Comparison of ENCODE assay signal across 31 cellular contexts in genomic region chr1:67294836-67295622, GRCh38. TPM values are rescaled to one million over a fixed set of nuclear protein-coding genes. Genes with fewer than 3 reads are reported as not detected.
DNase-seq lines count a peak whose midpoint lies in the region; ATAC-seq, FAIRE-seq and TF ChIP-seq lines count a peak whose summit lies in the region.
"Had no signal": no experiment of that assay in that cellular context is flagged by ENCODE, and none has a peak within 500 bp of the region (broad histone marks: within the 10 kb centered on the region; RNA-seq: fewer than 3 reads in every experiment).

No MANE protein-coding gene starts in this region.

- peak overlapping the region; percentile 66 for H3K4me3 Mint-ChIP-seq in activated CD4-positive, alpha-beta T cell treated with anti-CD3 and anti-CD28 coated beads, Interleukin-2, amount 10 ng/mL, durations not matched to agents 24 days and 14 days
- H3K4me3 Mint-ChIP-seq in CD8-positive, alpha-beta T cell, result no peak overlapping the region
- H3K4me3 Mint-ChIP-seq in activated CD4-positive, alpha-beta memory T cell treated with anti-CD3 and anti-CD28 coated beads for 36 hours, result no peak overlapping the region
- H3K4me3 Mint-ChIP-seq: CD4-positive, alpha-beta T cell; stimulated activated naive B cell treated with anti-CD40 and anti-IgM and Interleukin-4, amounts not matched to agents 10 μg/mL and 1 μg/mL and 100 μg/mL, for 72 hours; T-cell had no signal

- no peak overlapping the region for H2BK15ac ChIP-seq in H1 (ENCODE audit: low read length)

- no peaks in the 10 kb centered on the region for H3K27me3 Mint-ChIP-seq in activated CD4-positive, alpha-beta T cell treated with anti-CD3 and anti-CD28 coated beads, Interleukin-2, amount 10 ng/mL, durations not matched to agents 24 days and 14 days
- peaks cover 2% of the 10 kb centered on the region for H3K27me3 Mint-ChIP-seq in CD8-positive, alpha-beta T cell (ENCODE audit: low read depth)
- H3K27me3 Mint-ChIP-seq in activated CD4-positive, alpha-beta memory T cell treated with anti-CD3 and anti-CD28 coated beads for 36 hours, result peaks cover 10% of the 10 kb centered on the region

- POLR2A ChIA-PET in CD8-positive, alpha-beta T cell (lab: Charles Lee), result interaction anchor here (1.1 kb wide), 1 partner anchor 134 kb away, joined by 3 read pairs; no protein-coding TSS in a partner anchor
- POLR2A ChIA-PET in activated CD4-positive, alpha-beta memory T cell treated with anti-CD3 and anti-CD28 coated beads for 36 hours (lab: Charles Lee), result interaction anchor here (1.0 to 2.0 kb wide), 6 partner anchors 9 to 44 kb away, joined by 3 to 11 read pairs (median 6); no protein-coding TSS in a partner anchor
- POLR2A ChIA-PET in H1 (lab: Charles Lee; ENCODE audit: partially characterized antibody), result interaction anchor here (1.2 kb wide), 1 partner anchor 12 kb away, joined by 3 read pairs; no protein-coding TSS in a partner anchor

- 88% methylated on average over 9 of the region's 9 CpGs; no CpG with 5 or more reads in 1 of the 2 experiments for WGBS in H1 (ENCODE audit: extremely low coverage in 1 of 2, insufficient coverage in 1 of 2, insufficient read length in 1 of 2, insufficient replicate concordance in 2 of 2, low coverage in 1 of 2, low lambda C conversion rate in 2 of 2, missing lambda C conversion rate in 1 of 2), 2 experiments
- 89% methylated on average over 9 of the region's 9 CpGs for WGBS in suprapubic skin

- no peaks in the 10 kb centered on the region for H4K20me1 ChIP-seq in H1 (replicated peaks in 1 of 2; ENCODE audit: control insufficient read depth in 1 of 2, insufficient read depth in 2 of 2, low read length in 2 of 2)

- H3K36me3 Mint-ChIP-seq in activated CD4-positive, alpha-beta T cell treated with anti-CD3 and anti-CD28 coated beads, Interleukin-2, amount 10 ng/mL, durations not matched to agents 24 days and 14 days (ENCODE audit: low read depth), result peaks cover 9% of the 10 kb centered on the region
- no peaks in the 10 kb centered on the region for H3K36me3 Mint-ChIP-seq in CD8-positive, alpha-beta T cell
- peaks cover 7% of the 10 kb centered on the region for H3K36me3 Mint-ChIP-seq in activated CD4-positive, alpha-beta memory T cell treated with anti-CD3 and anti-CD28 coated beads for 36 hours
- H3K36me3 Mint-ChIP-seq: T-cell had no signal

- CTCF ChIA-PET in CD8-positive, alpha-beta T cell (lab: Charles Lee), result no interaction called here
- CTCF ChIA-PET in activated CD4-positive, alpha-beta memory T cell treated with anti-CD3 and anti-CD28 coated beads for 36 hours (lab: Charles Lee), result interaction anchor here (1.2 to 2.9 kb wide), 3 partner anchors 38 to 206 kb away, joined by 3 to 12 read pairs (median 3); no protein-coding TSS in a partner anchor
- CTCF ChIA-PET in H1 (lab: Charles Lee; ENCODE audit: partially characterized antibody), result no interaction called here

- H2BK5ac ChIP-seq in H1 (ENCODE audit: low read depth, low read length), result no peak overlapping the region

- no peak overlapping the region for H3K18ac ChIP-seq in H1 (ENCODE audit: extremely low read depth, low read length)

- H4K5ac ChIP-seq in H1 (ENCODE audit: insufficient read length, low read depth, low read length), result no peak overlapping the region

- TF ChIP-seq EP300 in H1 (IDR thresholded peaks at IDR 0.05; ENCODE audit: borderline replicate concordance in 1 of 2, low read depth in 2 of 2, low read length in 2 of 2), result no peak
- TF ChIP-seq EP300 in suprapubic skin (IDR thresholded peaks at IDR 0.05), result no peak

- H3K56ac ChIP-seq in H1 (replicated peaks; ENCODE audit: insufficient read length, low read depth, low read length), result no peak overlapping the region

- H4K8ac ChIP-seq in H1 (ENCODE audit: extremely low read depth, insufficient read depth, low read length), result no peak overlapping the region

- peak; percentile 82 for DNase-seq in activated CD4-positive, alpha-beta T cell treated with anti-CD3 and anti-CD28 coated beads, Interleukin-2, amount 10 ng/mL, durations not matched to agents 24 days and 14 days
- DNase-seq in activated CD4-positive, alpha-beta T cell treated with anti-CD3 and anti-CD28 coated beads for 4 hours, result no peak
- no peak for DNase-seq in CD8-positive, alpha-beta T cell
- DNase-seq in activated CD4-positive, alpha-beta memory T cell treated with anti-CD3 and anti-CD28 coated beads for 36 hours, result peak; percentile 56
- DNase-seq in H1 (ENCODE audit: low read depth in 1 of 2, low spot score in 2 of 2) (no peak), suprapubic skin (ENCODE audit: low spot score in 2 of 2) (no peak)
- DNase-seq: AML-193; CD4-positive, alpha-beta T cell; cerebellar nuclear complex; EL; gastrocnemius medialis; left cardiac atrium; mammary epithelial cell; NCI-H1417 treated with DMSO at 0.1 percent for 48 hours; NCI-H2081; NCI-H2227 treated with DMSO at 0.1 percent for 48 hours; NCI-H526 treated with DMSO at 0.1 percent for 48 hours; posterior cingulate gyrus; right cardiac atrium; RPMI8226; stimulated activated CD4-positive, alpha-beta T cell treated with anti-CD3 and anti-CD28 coated beads, Interleukin-4, amount 100 ng/mL, for 1 hour; stimulated activated naive B cell treated with anti-CD40 and anti-IgM and Interleukin-4, amounts not matched to agents 10 μg/mL and 1 μg/mL and 100 μg/mL, for 72 hours had no signal

- no peak overlapping the region for H3K4ac ChIP-seq in H1 (replicated peaks; ENCODE audit: insufficient read length, low read depth, low read length)

- TF ChIP-seq RAD21 in H1 (IDR thresholded peaks at IDR 0.05 in 1 of 2, conservative IDR thresholded peaks at IDR 0.05 in 1 of 2; ENCODE audit: low read depth in 2 of 2, low read length in 2 of 2), result no peak

- ATAC-seq in CD8-positive, alpha-beta T cell, result peak; percentile 40
- ATAC-seq in HG03432 (IDR thresholded peaks at IDR 0.05; ENCODE audit: unreplicated experiment), result no peak
- no peak for ATAC-seq in HG03460 (IDR thresholded peaks at IDR 0.05; ENCODE audit: unreplicated experiment)
- ATAC-seq: A549; gastrocnemius medialis; GM12878; HCT116; left cardiac atrium; right cardiac atrium; stimulated activated naive B cell treated with anti-CD40 and anti-IgM and Interleukin-4, amounts not matched to agents 10 μg/mL and 1 μg/mL and 100 μg/mL, for 72 hours had no signal

- no peak overlapping the region for H3K14ac ChIP-seq in H1 (ENCODE audit: insufficient read length)

- TF ChIP-seq POLR2A in H1 (IDR thresholded peaks at IDR 0.05; ENCODE audit: control extremely low read depth in 1 of 2, low read depth in 2 of 2, low read length in 2 of 2) (no peak), suprapubic skin (IDR thresholded peaks at IDR 0.05) (no peak)

- no peak overlapping the region for H2AK5ac ChIP-seq in H1 (ENCODE audit: low read depth, low read length)

- no peak overlapping the region for H3K23ac ChIP-seq in H1 (ENCODE audit: insufficient read length)

- no peak for TF ChIP-seq CTCF in CD8-positive, alpha-beta T cell (IDR thresholded peaks at IDR 0.05)
- TF ChIP-seq CTCF in H1 (IDR thresholded peaks at IDR 0.05; ENCODE audit: control extremely low read depth in 1 of 3, insufficient read depth in 1 of 3, low read depth in 1 of 3, low read length in 3 of 3), result no peak
- no peak for TF ChIP-seq CTCF in suprapubic skin (IDR thresholded peaks at IDR 0.05)

- H2BK12ac ChIP-seq in H1 (ENCODE audit: low read depth, low read length), result no peak overlapping the region

- H3K79me2 ChIP-seq in H1 (ENCODE audit: control insufficient read depth in 1 of 2, insufficient read depth in 2 of 2, low read length in 2 of 2), result no peaks in the 10 kb centered on the region
- H3K79me2 ChIP-seq: hepatocyte had no signal

- peaks cover 18% of the 10 kb centered on the region for H3K9me3 Mint-ChIP-seq in activated CD4-positive, alpha-beta T cell treated with anti-CD3 and anti-CD28 coated beads, Interleukin-2, amount 10 ng/mL, durations not matched to agents 24 days and 14 days
- H3K9me3 Mint-ChIP-seq in CD8-positive, alpha-beta T cell, result no peaks in the 10 kb centered on the region
- no peaks in the 10 kb centered on the region for H3K9me3 Mint-ChIP-seq in activated CD4-positive, alpha-beta memory T cell treated with anti-CD3 and anti-CD28 coated beads for 36 hours
- H3K9me3 Mint-ChIP-seq: CD4-positive, alpha-beta T cell had no signal

- peak; percentile 45 for FAIRE-seq in H1 (lab: Jason Lieb, UNC)
- FAIRE-seq: A549, GM12878 had no signal

- H2BK120ac ChIP-seq in H1 (replicated peaks; ENCODE audit: low read depth, low read length), result no peak overlapping the region

- H3K36me3 ChIP-seq in CD8-positive, alpha-beta T cell (ENCODE audit: insufficient read depth, low read length), result no peaks in the 10 kb centered on the region
- H3K36me3 ChIP-seq in H1 (ENCODE audit: control insufficient read depth in 2 of 4, insufficient read depth in 4 of 4, low read length in 3 of 4) (no peaks in the 10 kb centered on the region; a peak in 1 of 8 replicates), suprapubic skin (no peaks in the 10 kb centered on the region)
- H3K36me3 ChIP-seq: gastrocnemius medialis, SJSA1 had no signal

- H3K27ac ChIP-seq in CD8-positive, alpha-beta T cell (ENCODE audit: low read depth, low read length), result no peak overlapping the region
- H3K27ac ChIP-seq in H1 (ENCODE audit: low read depth, low read length) (no peak overlapping the region), suprapubic skin (no peak overlapping the region)
- H3K27ac ChIP-seq: A549, gastrocnemius medialis, hepatocyte, SJSA1 had no signal

- no peaks in the 10 kb centered on the region for H3K9me3 ChIP-seq in CD8-positive, alpha-beta T cell (ENCODE audit: low read length)
- H3K9me3 ChIP-seq in H1 (ENCODE audit: insufficient read depth in 2 of 2, low read depth in 1 of 2, low read length in 1 of 2) (no peaks in the 10 kb centered on the region), suprapubic skin (no peaks in the 10 kb centered on the region)
- H3K9me3 ChIP-seq: A549, gastrocnemius medialis, SJSA1 had no signal

- intact Hi-C loops in activated CD4-positive, alpha-beta T cell treated with anti-CD3 and anti-CD28 coated beads, Interleukin-2, amount 10 ng/mL, durations not matched to agents 24 days and 14 days (cut with micrococcal nuclease), result loop anchor here (1.0 kb wide), 2 partner anchors 9 kb away; no protein-coding TSS in a partner anchor
- intact Hi-C loops in CD8-positive, alpha-beta T cell (cut with DNase I, micrococcal nuclease), result no loop called here
- intact Hi-C loops in activated CD4-positive, alpha-beta memory T cell treated with anti-CD3 and anti-CD28 coated beads for 36 hours (cut with micrococcal nuclease), result no loop called here

- H3K27me3 ChIP-seq in CD8-positive, alpha-beta T cell (ENCODE audit: insufficient read depth, low read length), result no peaks in the 10 kb centered on the region
- H3K27me3 ChIP-seq in H1 (replicated peaks in 1 of 4; ENCODE audit: control insufficient read depth in 3 of 4, extremely low read depth in 1 of 4, insufficient read depth in 3 of 4, low read length in 3 of 4) (no peaks in the 10 kb centered on the region), suprapubic skin (no peaks in the 10 kb centered on the region)
- H3K27me3 ChIP-seq: gastrocnemius medialis, hepatocyte had no signal

- H2AFZ ChIP-seq in H1 (ENCODE audit: low read length), result peak overlapping the region; percentile 45; the same call in 1 of the 2 replicates
- H2AFZ ChIP-seq: hepatocyte had no signal

- H3K27ac Mint-ChIP-seq in activated CD4-positive, alpha-beta T cell treated with anti-CD3 and anti-CD28 coated beads, Interleukin-2, amount 10 ng/mL, durations not matched to agents 24 days and 14 days, result peak overlapping the region; percentile 87
- H3K27ac Mint-ChIP-seq in CD8-positive, alpha-beta T cell, result no peak overlapping the region
- H3K27ac Mint-ChIP-seq in activated CD4-positive, alpha-beta memory T cell treated with anti-CD3 and anti-CD28 coated beads for 36 hours, result peak overlapping the region; percentile 72
- H3K27ac Mint-ChIP-seq: CD4-positive, alpha-beta T cell; stimulated activated naive B cell treated with anti-CD40 and anti-IgM and Interleukin-4, amounts not matched to agents 10 μg/mL and 1 μg/mL and 100 μg/mL, for 72 hours; T-cell had no signal

- H3K4me3 ChIP-seq in CD8-positive, alpha-beta T cell (ENCODE audit: low read depth, low read length), result no peak overlapping the region
- H3K4me3 ChIP-seq in H1 (ENCODE audit: extremely low read depth in 1 of 4, insufficient read depth in 2 of 4, low read depth in 3 of 4, low read length in 4 of 4), result no peak overlapping the region
- no peak overlapping the region for H3K4me3 ChIP-seq in suprapubic skin
- H3K4me3 ChIP-seq: A549, gastrocnemius medialis, GM12878, hepatocyte, SJSA1 had no signal

- no peak overlapping the region for H3K9ac ChIP-seq in H1 (replicated peaks in 1 of 4; ENCODE audit: extremely low read depth in 1 of 4, low read depth in 3 of 4, low read length in 3 of 4)

- H3K4me2 ChIP-seq in H1 (ENCODE audit: insufficient read depth in 1 of 2, low read depth in 2 of 2, low read length in 2 of 2), result no peak overlapping the region
- H3K4me2 ChIP-seq: A549, hepatocyte had no signal

- no peaks in the 10 kb centered on the region for H3K23me2 ChIP-seq in H1 (ENCODE audit: low read depth, low read length)

- H3K4me1 Mint-ChIP-seq in activated CD4-positive, alpha-beta T cell treated with anti-CD3 and anti-CD28 coated beads, Interleukin-2, amount 10 ng/mL, durations not matched to agents 24 days and 14 days, result peaks cover 50% of the 10 kb centered on the region
- H3K4me1 Mint-ChIP-seq in CD8-positive, alpha-beta T cell (ENCODE audit: low read depth), result no peaks in the 10 kb centered on the region
- peaks cover 23% of the 10 kb centered on the region for H3K4me1 Mint-ChIP-seq in activated CD4-positive, alpha-beta memory T cell treated with anti-CD3 and anti-CD28 coated beads for 36 hours (ENCODE audit: low read depth)
- H3K4me1 Mint-ChIP-seq: stimulated activated naive B cell treated with anti-CD40 and anti-IgM and Interleukin-4, amounts not matched to agents 10 μg/mL and 1 μg/mL and 100 μg/mL, for 72 hours had no signal

- H2BK20ac ChIP-seq in H1 (ENCODE audit: low read length), result no peak overlapping the region

- no peak overlapping the region for H4K91ac ChIP-seq in H1 (replicated peaks; ENCODE audit: insufficient read length, low read length)

- no peaks in the 10 kb centered on the region for H3K79me1 ChIP-seq in H1 (ENCODE audit: low read depth, low read length)

- H3K4me1 ChIP-seq in CD8-positive, alpha-beta T cell (ENCODE audit: insufficient read depth, low read length), result no peaks in the 10 kb centered on the region
- H3K4me1 ChIP-seq in H1 (replicated peaks in 1 of 4; ENCODE audit: control insufficient read depth in 3 of 4, insufficient read depth in 4 of 4, low read length in 3 of 4) (no peaks in the 10 kb centered on the region), suprapubic skin (no peaks in the 10 kb centered on the region)
- H3K4me1 ChIP-seq: A549, gastrocnemius medialis, SJSA1 had no signal

RNA-seq across cellular contexts. Expression of gene IL12RB2, which starts 12.6 kb away (rescaled TPM):
- 138 and 146 TPM in 2 replicates for total RNA-seq in activated CD4-positive, alpha-beta T cell treated with anti-CD3 and anti-CD28 coated beads, Interleukin-2, amount 10 ng/mL, durations not matched to agents 24 days and 14 days
- 1 to 10 TPM; 1.5 to 2.2 TPM for total RNA-seq in CD8-positive, alpha-beta T cell
- total RNA-seq in activated CD4-positive, alpha-beta memory T cell treated with anti-CD3 and anti-CD28 coated beads for 36 hours, result 10 to 100 TPM; 86.9 to 90.7 TPM
- 0.88 and 1.4 TPM in 2 replicates for total RNA-seq in H1 (2021; fragmentation: NEBNext Ultra II Directional; extraction: Animal tissue kit (Norgen Biotek cat#: 25700))
- polyA plus RNA-seq in H1 (2011; rRNA removed), result 0.71 and 1.4 TPM in 2 replicates
- polyA plus RNA-seq in H1 (2011; cell fraction: cytosol; rRNA removed), result 1.1 TPM
- 1.1 TPM for polyA plus RNA-seq in H1 (2011; cell fraction: nucleus; rRNA removed)
- polyA plus RNA-seq in H1 (2012, experiment 1 of 2), result 0.79 to 2.2 TPM (median 1.3 TPM) in 4 replicates
- 0.28 TPM for polyA plus RNA-seq in H1 (2012, experiment 2 of 2)
- polyA plus RNA-seq in H1 (2013, experiment 1 of 2), result 0.91 TPM
- polyA plus RNA-seq in H1 (2013, experiment 2 of 2), result 0.96 TPM
- polyA minus RNA-seq in H1 (2011; rRNA and poly(A)+ RNA removed), result 2.5 and 4.8 TPM in 2 replicates
- polyA minus RNA-seq in H1 (2011; cell fraction: cytosol; rRNA and poly(A)+ RNA removed), result 0.88 TPM
- 4.0 TPM for polyA minus RNA-seq in H1 (2011; cell fraction: nucleus; rRNA and poly(A)+ RNA removed)
- total RNA-seq in suprapubic skin, result 1 to 10 TPM in 3 of 4 donors, under 1 TPM in 1; 0.79 to 4.5 (median 1.6) TPM
- total RNA-seq: dermis microvascular lymphatic vessel endothelial cell, SJSA1 had no signal
- polyA plus RNA-seq: A549, hepatocyte had no signal

Comparison
In these comparisons a context has a peak if more than half of its experiments do, and no peak if none do; other contexts are left out.
1. DNase-seq: peak in activated CD4-positive, alpha-beta T cell treated with anti-CD3 and anti-CD28 coated beads, Interleukin-2, amount 10 ng/mL, durations not matched to agents 24 days and 14 days (single experiment) and activated CD4-positive, alpha-beta memory T cell treated with anti-CD3 and anti-CD28 coated beads for 36 hours (single experiment); none in activated CD4-positive, alpha-beta T cell treated with anti-CD3 and anti-CD28 coated beads for 4 hours (0 of 2), CD8-positive, alpha-beta T cell (0 of 7), H1 (0 of 2) and suprapubic skin (0 of 2).
2. RNA of gene IL12RB2, which starts 12.6 kb away (total RNA-seq): 138 to 146 TPM in activated CD4-positive, alpha-beta T cell treated with anti-CD3 and anti-CD28 coated beads, Interleukin-2, amount 10 ng/mL, durations not matched to agents 24 days and 14 days and 86.9 to 90.7 TPM in activated CD4-positive, alpha-beta memory T cell treated with anti-CD3 and anti-CD28 coated beads for 36 hours; 0.79 to 4.5 TPM in suprapubic skin, 1.5 to 2.2 TPM in CD8-positive, alpha-beta T cell and 0.88 to 1.4 TPM in H1; every median in the first group is over 10 times any median in the second.